Comparison of ENCODE assay signal across 21 cellular contexts in genomic region chr5:38757451-38758245, GRCh38.
DNase-seq lines count a peak whose midpoint lies in the region; TF ChIP-seq lines count a peak whose summit lies in the region.
"Had no signal": no experiment of that assay in that cellular context is flagged by ENCODE, and none has a peak within 500 bp of the region (broad histone marks: within the 10 kb centered on the region; RNA-seq: fewer than 3 reads in every experiment).

No MANE protein-coding gene starts in this region.

- H3K36me3 ChIP-seq in brain microvascular endothelial cell (replicated peaks) = no peaks in the 10 kb centered on the region
- no peaks in the 10 kb centered on the region for H3K36me3 ChIP-seq in testis (ENCODE audit: low read depth, missing control alignments)
- H3K36me3 ChIP-seq: esophagus muscularis mucosa had no signal

- no peaks in the 10 kb centered on the region for H3K9me3 ChIP-seq in testis
- H3K9me3 ChIP-seq: esophagus muscularis mucosa, mucosa of descending colon had no signal

- H3K27ac ChIP-seq in brain microvascular endothelial cell = peak overlapping the region; percentile 3
- no peak overlapping the region for H3K27ac ChIP-seq in testis
- H3K27ac ChIP-seq: C4-2B, esophagus muscularis mucosa, RWPE1 had no signal

- no peak for TF ChIP-seq POLR2A in testis (IDR thresholded peaks at IDR 0.05)

- H3K4me3 ChIP-seq in brain microvascular endothelial cell (ENCODE audit: low read depth, low read length) (no peak overlapping the region), testis (no peak overlapping the region)
- H3K4me3 ChIP-seq: esophagus muscularis mucosa, GM12878, mucosa of descending colon, SK-N-MC had no signal

- TF ChIP-seq CTCF in brain microvascular endothelial cell (IDR thresholded peaks at IDR 0.05; ENCODE audit: low read depth, low read length, missing control alignments) (no peak), testis (IDR thresholded peaks at IDR 0.05) (no peak)

- no peaks in the 10 kb centered on the region for H3K27me3 ChIP-seq in brain microvascular endothelial cell (replicated peaks)
- no peaks in the 10 kb centered on the region for H3K27me3 ChIP-seq in testis
- H3K27me3 ChIP-seq: esophagus muscularis mucosa had no signal

- peaks cover 3% of the 10 kb centered on the region for H3K4me1 ChIP-seq in testis

- in situ Hi-C loops in brain microvascular endothelial cell (cut with HindIII; ENCODE audit: low pct_ligation_motif_present, low sequenced_read_pairs) = no loop called here

- DNase-seq in NCI-H2029 (lab: John Stamatoyannopoulos, UW) (peak; percentile 44), brain microvascular endothelial cell (no peak), iris pigment epithelial cell (ENCODE audit: low read depth) (peak; percentile 61), testis (peak; percentile 19), GF-D8 (lab: John Stamatoyannopoulos, UW) (no peak), RPMI8226 (no peak)
- no peak for DNase-seq in activated naive CD4-positive, alpha-beta T cell treated with Interleukin-2 at 50 U/mL for 16 hours
- DNase-seq: activated CD4-positive, alpha-beta memory T cell treated with anti-CD3 and anti-CD28 coated beads, Interleukin-2, amount 10 ng/mL, durations not matched to agents 7 days and 5 days; activated CD4-positive, CD25-positive, alpha-beta regulatory T cell treated with anti-CD3 and anti-CD28 coated beads, Interleukin-2, amount 50 U/mL, for 72 hours; activated CD8-positive, alpha-beta memory T cell treated with anti-CD3 and anti-CD28 coated beads, Interleukin-2, amount 50 U/mL, for 48 hours; Calu3; central memory CD4-positive, alpha-beta T cell; DND-41; mucosa of descending colon; NCI-H1092 treated with DMSO at 0.1 percent for 48 hours; stimulated activated CD4-positive, alpha-beta T cell treated with anti-CD3 and anti-CD28 coated beads, Interleukin-4, amount 100 ng/mL, for 4 hours had no signal

- WGBS in testis, 2 donors = 86 to 95% methylated on average over 3 of the region's 3 CpGs

- intact Hi-C loops in testis (cut with DNase I; ENCODE audit: low total_unique reads) = no loop called here

Comparison
In these comparisons a context has a peak if more than half of its experiments do, and no peak if none do; other contexts are left out.
1. DNase-seq: peak in NCI-H2029 (single experiment), iris pigment epithelial cell (single experiment) and testis (single experiment); none in brain microvascular endothelial cell (single experiment), activated naive CD4-positive, alpha-beta T cell treated with Interleukin-2 at 50 U/mL for 16 hours (single experiment), GF-D8 (single experiment) and RPMI8226 (single experiment).